ENCODE assay signal across 7 cellular contexts in genomic region chr9:128341435-128341849, GRCh38. TPM values are rescaled to one million over a fixed set of nuclear protein-coding genes. Genes with fewer than 3 reads are reported as not detected.
DNase-seq lines count a peak whose midpoint lies in the region; ATAC-seq and TF ChIP-seq lines count a peak whose summit lies in the region.

No MANE protein-coding gene starts in this region.

- H3K27ac Mint-ChIP-seq in activated naive CD8-positive, alpha-beta T cell: peak overlapping the region; percentile 94

- H3K27me3 Mint-ChIP-seq in activated naive CD8-positive, alpha-beta T cell: no peaks in the 10 kb centered on the region

- peak overlapping the region; percentile 99 for H3K4me3 Mint-ChIP-seq in activated naive CD8-positive, alpha-beta T cell

- TF ChIP-seq CTCF in GM12865 (IDR thresholded peaks at IDR 0.05; ENCODE audit: insufficient read depth, low read depth, low read length, missing control alignments) (peak; percentile 75), heart left ventricle (IDR thresholded peaks at IDR 0.05) (peak; percentile 39 to 68 (median 56)), psoas muscle (IDR thresholded peaks at IDR 0.05) (peak; percentile 61)

- ATAC-seq in SK-N-SH treated with all-trans-retinoic acid at 6 μM for 48 hours: peak; percentile 88
- ATAC-seq in heart left ventricle: peak; percentile 52 to 76 (median 68)
- ATAC-seq in psoas muscle: peak; percentile 63 to 79 (median 73)

- H3K27me3 ChIP-seq in heart left ventricle: no peaks in the 10 kb centered on the region
- no peaks in the 10 kb centered on the region for H3K27me3 ChIP-seq in psoas muscle (ENCODE audit: insufficient read depth in 3 of 3, low read length in 2 of 3)

- H3K4me1 Mint-ChIP-seq in activated naive CD8-positive, alpha-beta T cell (ENCODE audit: low read depth): peaks cover 4% of the 10 kb centered on the region

- H3K36me3 ChIP-seq in heart left ventricle: peaks cover 0 to 43% (median 37%) of the 10 kb centered on the region in 9 donors
- peaks cover 0 to 46% of the 10 kb centered on the region in 2 donors for H3K36me3 ChIP-seq in psoas muscle (ENCODE audit: insufficient read depth in 1 of 2, low read depth in 1 of 2)
- H3K36me3 ChIP-seq in urinary bladder (ENCODE audit: insufficient read depth): no peaks in the 10 kb centered on the region

- no peaks in the 10 kb centered on the region for H3K9me3 ChIP-seq in heart left ventricle
- H3K9me3 ChIP-seq in psoas muscle: no peaks in the 10 kb centered on the region

- peak overlapping the region in 6 of 12 donors; percentile 74 to 84 (median 77) for H3K27ac ChIP-seq in heart left ventricle
- peak overlapping the region; percentile 73 for H3K27ac ChIP-seq in psoas muscle
- H3K27ac ChIP-seq in urinary bladder (ENCODE audit: low read depth): no peak overlapping the region

- H3K4me3 ChIP-seq in GM12865 (ENCODE audit: low read depth, low read length): peak overlapping the region; percentile 59
- peak overlapping the region; percentile 62 to 96 (median 86) for H3K4me3 ChIP-seq in heart left ventricle
- peak overlapping the region; percentile 95 for H3K4me3 ChIP-seq in psoas muscle
- peak overlapping the region; percentile 84 for H3K4me3 ChIP-seq in urinary bladder (ENCODE audit: low read depth, low read length)

- DNase-seq in GM12865 (ENCODE audit: low read depth) (peak; percentile 85), LoVo (ENCODE audit: low spot score) (peak; percentile 81), heart left ventricle (peak in 4 of 5 donors; percentile 32 to 70 (median 60)), psoas muscle (peak; percentile 55 to 61)

- no peaks in the 10 kb centered on the region for H3K9me3 Mint-ChIP-seq in activated naive CD8-positive, alpha-beta T cell (ENCODE audit: low read depth)

- TF ChIP-seq POLR2A in heart left ventricle (IDR thresholded peaks at IDR 0.05): no peak

- intact Hi-C loops in heart left ventricle (cut with DNase I): loop anchor here in 9 of 10 donors (1.0 to 10.0 kb wide), 8 partner anchors 19 to 147 kb away; partner anchors contain the start of genes CIZ1 (in 1 of the 9), COQ4 (in 1 of the 9), DNM1 (in 1 of the 9) and TRUB2 (in 1 of the 9)
- intact Hi-C loops in psoas muscle (cut with DNase I): loop anchor here (2.0 to 5.0 kb wide), 2 partner anchors 44 to 47 kb away; no protein-coding TSS in a partner anchor

- WGBS in heart left ventricle, 4 donors: 31 to 37% (median 35%) methylated on average over 12 to 13 of the region's 13 CpGs
- WGBS in psoas muscle, 3 donors: 34 to 39% (median 35%) methylated on average over 13 of the region's 13 CpGs
- WGBS in urinary bladder: 33% methylated on average over 13 of the region's 13 CpGs

- peaks cover 3% of the 10 kb centered on the region for H3K36me3 Mint-ChIP-seq in activated naive CD8-positive, alpha-beta T cell

- H3K4me1 ChIP-seq in heart left ventricle (peaks cover 0 to 16% (median 9%) of the 10 kb centered on the region in 12 donors), psoas muscle (peaks cover 7% of the 10 kb centered on the region), urinary bladder (ENCODE audit: insufficient read depth) (no peaks in the 10 kb centered on the region)

TF ChIP-seq in SK-N-SH treated with all-trans-retinoic acid at 6 μM for 48 hours, 23 proteins besides CTCF, POLR2A, EP300 and RAD21:
- TF ChIP-seq ZNF565 (CRISPR knock-in tag; conservative IDR thresholded peaks at IDR 0.05; ENCODE audit: low read depth) (no peak), OSR1 (CRISPR knock-in tag; IDR thresholded peaks at IDR 0.05) (no peak), CSDC2 (CRISPR knock-in tag; IDR thresholded peaks at IDR 0.05) (no peak), PATZ1 (CRISPR knock-in tag; IDR thresholded peaks at IDR 0.05; ENCODE audit: borderline replicate concordance) (no peak), TOX (CRISPR knock-in tag; IDR thresholded peaks at IDR 0.05; ENCODE audit: borderline replicate concordance) (no peak), CSRNP3 (CRISPR knock-in tag; IDR thresholded peaks at IDR 0.05) (no peak), RARB (CRISPR knock-in tag; IDR thresholded peaks at IDR 0.05) (no peak), ZNF70 (CRISPR knock-in tag; IDR thresholded peaks at IDR 0.05) (no peak), POU6F1 (CRISPR knock-in tag; IDR thresholded peaks at IDR 0.05; ENCODE audit: borderline replicate concordance, low read depth) (no peak), BACH2 (CRISPR knock-in tag; IDR thresholded peaks at IDR 0.05; ENCODE audit: borderline replicate concordance) (no peak), ZNF8 (CRISPR knock-in tag; IDR thresholded peaks at IDR 0.05) (no peak), ARNTL (CRISPR knock-in tag; IDR thresholded peaks at IDR 0.05; ENCODE audit: borderline replicate concordance, low read depth) (no peak)

RNA-seq across cellular contexts. Expression of gene SLC27A4, which starts 1.1 kb away (rescaled TPM):
- total RNA-seq in heart left ventricle (10 to 100 TPM; 10.7 to 36.1 (median 17.8) TPM), psoas muscle (10 to 100 TPM; 10.4 to 26.2 (median 17.9) TPM), urinary bladder (8.1 TPM)
- polyA plus RNA-seq in heart left ventricle (10 to 100 TPM; 25.9 to 48.8 TPM), psoas muscle (10 to 100 TPM; 24.7 to 61.5 (median 40.1) TPM), urinary bladder (23.1 TPM)

RNA-seq across cellular contexts. Expression of gene COQ4, which starts 18.8 kb away (rescaled TPM):
- total RNA-seq in heart left ventricle: 10 to 100 TPM; 19.0 to 43.2 (median 29.8) TPM
- polyA plus RNA-seq in heart left ventricle: 10 to 100 TPM; 32.2 to 38.1 TPM
- 10 to 100 TPM; 20.0 to 26.8 (median 23.1) TPM for total RNA-seq in psoas muscle
- 10 to 100 TPM; 32.3 to 60.9 (median 45.9) TPM for polyA plus RNA-seq in psoas muscle
- 23.1 TPM for total RNA-seq in urinary bladder
- polyA plus RNA-seq in urinary bladder: 41.6 TPM

RNA-seq across cellular contexts. Expression of gene TRUB2, which starts 19.2 kb away (rescaled TPM):
- 10 to 100 TPM; 12.9 to 49.7 (median 34.5) TPM for total RNA-seq in heart left ventricle
- 10 to 100 TPM; 25.3 to 25.6 TPM for polyA plus RNA-seq in heart left ventricle
- 10 to 100 TPM; 22.2 to 38.4 (median 32.9) TPM for total RNA-seq in psoas muscle
- 10 to 100 TPM; 20.6 to 31.8 (median 21.0) TPM for polyA plus RNA-seq in psoas muscle
- total RNA-seq in urinary bladder: 13.7 TPM
- 14.8 TPM for polyA plus RNA-seq in urinary bladder

RNA-seq across cellular contexts. Expression of gene URM1, which starts 29.7 kb away (rescaled TPM):
- total RNA-seq in heart left ventricle (10 to 100 TPM; 34.4 to 55.5 (median 45.4) TPM), psoas muscle (10 to 100 TPM; 34.5 to 58.7 (median 52.3) TPM), urinary bladder (21.1 TPM)
- polyA plus RNA-seq in heart left ventricle (10 to 100 TPM; 30.2 to 85.6 TPM), psoas muscle (100 to 1,000 TPM in 1 of 3 donors, 10 to 100 TPM in 2; 57.9 to 111 (median 88.1) TPM), urinary bladder (71.1 TPM)
